In genomic region chr12:120234643-120235368, GRCh38 we compare ENCODE assay signal across 1 cellular context.
TF ChIP-seq lines count a peak whose summit lies in the region.

No MANE protein-coding gene starts in this region.

TF ChIP-seq in GM12878, 131 proteins besides CTCF, POLR2A, EP300 and RAD21:
- TF ChIP-seq SUPT20H (IDR thresholded peaks at IDR 0.05; ENCODE audit: borderline replicate concordance, control insufficient read depth, low read depth, low read length), result no peak
- no peak for TF ChIP-seq GABPA (IDR thresholded peaks at IDR 0.05; ENCODE audit: low read depth)
